ENCODE assay signal across 8 cellular contexts in the genomic region with DNA sequence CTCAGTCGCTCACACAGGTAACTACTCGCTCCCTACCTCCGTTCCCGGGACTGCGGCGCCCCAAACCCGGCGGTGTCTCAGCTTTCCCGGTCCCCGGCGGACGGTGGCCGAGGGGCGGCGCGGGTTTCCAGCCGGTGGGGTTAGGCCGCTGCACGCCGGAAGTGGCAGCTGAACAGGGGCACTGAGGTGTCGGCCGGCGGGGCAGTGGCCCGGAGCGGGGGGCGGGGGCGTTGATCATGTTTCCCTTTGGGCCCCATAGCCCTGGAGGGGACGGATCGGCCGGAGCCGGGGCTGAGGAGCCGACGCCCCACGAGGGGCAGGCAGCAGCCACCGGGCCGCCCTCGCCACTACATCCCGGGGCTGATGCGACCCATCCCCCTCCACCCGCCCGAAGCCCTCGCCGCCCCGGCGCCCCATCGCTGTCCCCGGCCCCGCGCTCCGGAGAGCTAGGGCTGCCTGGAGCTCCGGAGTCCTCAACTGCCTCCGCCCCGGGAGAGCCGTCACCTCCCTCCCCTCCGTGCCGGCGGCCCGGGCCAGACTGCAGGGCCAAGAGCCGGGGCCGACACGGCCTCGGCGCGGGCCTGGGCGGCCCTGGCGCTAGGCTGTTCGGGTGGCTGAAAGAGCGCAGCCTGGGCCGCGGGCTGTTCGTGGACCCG. TPM values are rescaled to one million over a fixed set of nuclear protein-coding genes. Genes with fewer than 3 reads are reported as not detected.
A peak's percentile ranks its signal among the peaks of the same experiment; 100 is the strongest.
DNase-seq lines count a peak whose midpoint lies in the region; ATAC-seq, FAIRE-seq and TF ChIP-seq lines count a peak whose summit lies in the region.

A gene with protein sequence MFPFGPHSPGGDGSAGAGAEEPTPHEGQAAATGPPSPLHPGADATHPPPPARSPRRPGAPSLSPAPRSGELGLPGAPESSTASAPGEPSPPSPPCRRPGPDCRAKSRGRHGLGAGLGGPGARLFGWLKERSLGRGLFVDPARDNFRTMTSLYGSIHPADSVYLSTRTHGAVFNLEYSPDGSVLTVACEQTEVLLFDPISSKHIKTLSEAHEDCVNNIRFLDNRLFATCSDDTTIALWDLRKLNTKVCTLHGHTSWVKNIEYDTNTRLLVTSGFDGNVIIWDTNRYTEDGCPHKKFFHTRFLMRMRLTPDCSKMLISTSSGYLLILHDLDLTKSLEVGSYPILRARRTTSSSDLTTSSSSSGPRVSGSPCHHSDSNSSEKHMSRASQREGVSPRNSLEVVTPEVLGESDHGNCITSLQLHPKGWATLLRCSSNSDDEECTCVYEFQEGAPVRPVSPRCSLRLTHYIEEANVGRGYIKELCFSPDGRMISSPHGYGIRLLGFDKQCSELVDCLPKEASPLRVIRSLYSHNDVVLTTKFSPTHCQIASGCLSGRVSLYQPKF (plus strand): TSS at position 167 of the 656 bp plus-strand sequence. CDS start 70 bp downstream, at position 237.

- H3K27me3 Mint-ChIP-seq in immature natural killer cell (ENCODE audit: low read depth in 3 of 3): peaks cover 6 to 16% (median 11%) of the 10 kb centered on the region in 3 donors

- FAIRE-seq in bronchial epithelial cell (lab: Jason Lieb, UNC): no peak

- H3K9me3 Mint-ChIP-seq in immature natural killer cell: no peaks in the 10 kb centered on the region

- H3K9me3 ChIP-seq in spleen: no peaks in the 10 kb centered on the region

- intact Hi-C loops in spleen (cut with DNase I; ENCODE audit: low total_unique reads): no loop called here

- H3K27ac ChIP-seq in 22Rv1: peak within 1 kb of the TSS; percentile 75
- peak within 1 kb of the TSS; percentile 83 to 97 (median 93) for H3K27ac ChIP-seq in spleen

- TF ChIP-seq CTCF in 22Rv1 (IDR thresholded peaks at IDR 0.05): no peak
- TF ChIP-seq CTCF in WI38 (IDR thresholded peaks at IDR 0.05; ENCODE audit: low read depth, low read length): no peak
- no peak for TF ChIP-seq CTCF in bronchial epithelial cell (IDR thresholded peaks at IDR 0.05; ENCODE audit: insufficient read depth, low read length, severe bottlenecking)
- peak in 4 of 11 experiments; percentile 2 to 26 (median 14) for TF ChIP-seq CTCF in spleen (IDR thresholded peaks at IDR 0.05 in 8 of 11, conservative IDR thresholded peaks at IDR 0.05 in 3 of 11)

- H3K4me1 Mint-ChIP-seq in immature natural killer cell: peaks cover 35 to 51% of the 10 kb centered on the region in 2 donors

- peak within 1 kb of the TSS; percentile 83 to 96 (median 94) for H3K27ac Mint-ChIP-seq in immature natural killer cell

- peak within 1 kb of the TSS; percentile 89 to 94 (median 91) for H3K4me3 Mint-ChIP-seq in immature natural killer cell

- H3K4me3 ChIP-seq in WI38 (ENCODE audit: low read depth, low read length) (peak within 1 kb of the TSS; percentile 91), bronchial epithelial cell (ENCODE audit: low read depth, low read length) (peak within 1 kb of the TSS; percentile 57), spleen (peak within 1 kb of the TSS; percentile 72 to 92 (median 84))

- H3K36me3 ChIP-seq in bronchial epithelial cell (ENCODE audit: control insufficient read depth, insufficient read depth, low read length): no peaks in the 10 kb centered on the region
- no peaks in the 10 kb centered on the region for H3K36me3 ChIP-seq in spleen

- H3K27me3 ChIP-seq in bronchial epithelial cell (ENCODE audit: control insufficient read depth, insufficient read depth, low read length): no peaks in the 10 kb centered on the region
- H3K27me3 ChIP-seq in spleen (replicated peaks in 1 of 7): peaks cover 0 to 3% (median 0%) of the 10 kb centered on the region in 7 donors

- DNase-seq in NCI-H2107 (lab: John Stamatoyannopoulos, UW): peak; percentile 78
- peak; percentile 48 for DNase-seq in bronchial epithelial cell (ENCODE audit: low read depth)
- peak; percentile 89 to 90 (median 89) for DNase-seq in immature natural killer cell
- DNase-seq in spleen: peak; percentile 96

- ATAC-seq in GM18505 (IDR thresholded peaks at IDR 0.05; ENCODE audit: unreplicated experiment) (peak; percentile 67), HG02970 (IDR thresholded peaks at IDR 0.05; ENCODE audit: low FRiP score, unreplicated experiment) (peak; percentile 66)

- peaks cover 0 to 9% (median 0%) of the 10 kb centered on the region in 3 donors for H3K36me3 Mint-ChIP-seq in immature natural killer cell

- WGBS in spleen, 5 donors: 0 to 1% (median 0%) methylated on average over 13 to 72 of the region's 72 CpGs

- peaks cover 24 to 75% (median 41%) of the 10 kb centered on the region in 6 donors for H3K4me1 ChIP-seq in spleen

- TF ChIP-seq POLR2A in GM18505 (IDR thresholded peaks at IDR 0.05; ENCODE audit: borderline replicate concordance, extremely low read depth, insufficient read depth, insufficient read length) (peak; percentile 82), spleen (IDR thresholded peaks at IDR 0.05) (peak; percentile 42 to 97 (median 68))

RNA-seq across cellular contexts. Expression of the gene that starts here (rescaled TPM):
- total RNA-seq in bronchial epithelial cell: 24.7 and 29.5 TPM in 2 replicates
- polyA plus RNA-seq in immature natural killer cell: 10 to 100 TPM; 16.2 to 31.0 (median 28.4) TPM
- 10 to 100 TPM; 18.4 to 34.2 (median 24.6) TPM for total RNA-seq in spleen
- polyA plus RNA-seq in spleen: 1 to 10 TPM; 3.7 to 5.0 (median 4.2) TPM

Comparison
In these comparisons a context has a peak if more than half of its experiments do, and no peak if none do; other contexts are left out.
1. Peak in every context shown above with its lines: DNase-seq, ATAC-seq, H3K4me3 ChIP-seq and H3K27ac ChIP-seq.